In genomic region chrX:70605352-70605751, GRCh38 we compare ENCODE assay signal across 5 cellular contexts.
"Had no signal": no experiment of that assay in that cellular context is flagged by ENCODE, and none has a peak within 500 bp of the region (broad histone marks: within the 10 kb centered on the region; RNA-seq: fewer than 3 reads in every experiment).

No MANE protein-coding gene starts in this region.

- H3K4me2 ChIP-seq: GM23338 had no signal

- H2AFZ ChIP-seq: GM23338 had no signal

- ATAC-seq: GM23338, K562 had no signal

- DNase-seq: H9, HCEC 1CT, IMR-90 had no signal

- H3K4me3 ChIP-seq: GM23338, K562 had no signal
